Comparison of ENCODE assay signal across 1 cellular context in genomic region chr17:58412910-58413630, GRCh38.
TF ChIP-seq lines count a peak whose summit lies in the region.

No MANE protein-coding gene starts in this region.

TF ChIP-seq in HepG2, 621 proteins besides CTCF, POLR2A, EP300 and RAD21 (continued from another document and continues in another):
- TF ChIP-seq ZNF318 (CRISPR knock-in tag; IDR thresholded peaks at IDR 0.05) (no peak), TOE1 (CRISPR knock-in tag; IDR thresholded peaks at IDR 0.05) (no peak), PLSCR1 (CRISPR knock-in tag; IDR thresholded peaks at IDR 0.05; ENCODE audit: borderline replicate concordance) (no peak), SATB2 (CRISPR knock-in tag; IDR thresholded peaks at IDR 0.05) (no peak), HMG20B (CRISPR knock-in tag; conservative IDR thresholded peaks at IDR 0.05) (no peak), NFE2L1 (CRISPR knock-in tag; IDR thresholded peaks at IDR 0.05; ENCODE audit: borderline replicate concordance) (no peak), NR2F6 (IDR thresholded peaks at IDR 0.05) (no peak), NR2F6 (CRISPR knock-in tag; IDR thresholded peaks at IDR 0.05) (peak; percentile 64; the same call in 1 of the 2 replicates), GPN1 (CRISPR knock-in tag; IDR thresholded peaks at IDR 0.05; ENCODE audit: borderline replicate concordance) (no peak), ZNF225 (CRISPR knock-in tag; IDR thresholded peaks at IDR 0.05) (no peak), POGK (CRISPR knock-in tag; conservative IDR thresholded peaks at IDR 0.05) (no peak; the same call in 1 of the 2 replicates), DRAP1 (CRISPR knock-in tag; IDR thresholded peaks at IDR 0.05) (peak; percentile 56; the same call in 1 of the 2 replicates), GATA4 (IDR thresholded peaks at IDR 0.05; ENCODE audit: borderline replicate concordance, low read depth) (peak; percentile 70; the same call in 1 of the 2 replicates), AHR (CRISPR knock-in tag; IDR thresholded peaks at IDR 0.05) (no peak), SPEN (CRISPR knock-in tag; IDR thresholded peaks at IDR 0.05; ENCODE audit: low read depth) (no peak), ZNF749 (CRISPR knock-in tag; IDR thresholded peaks at IDR 0.05; ENCODE audit: borderline replicate concordance) (no peak), SIN3A (IDR thresholded peaks at IDR 0.05; ENCODE audit: borderline replicate concordance, low read depth, low read length) (peak; percentile 87), GTF3A (CRISPR knock-in tag; conservative IDR thresholded peaks at IDR 0.05) (no peak), E2F1 (CRISPR knock-in tag; IDR thresholded peaks at IDR 0.05) (no peak), ZXDC (CRISPR knock-in tag; IDR thresholded peaks at IDR 0.05) (no peak), SMAD1 (CRISPR knock-in tag; IDR thresholded peaks at IDR 0.05; ENCODE audit: borderline replicate concordance, low read depth) (no peak), REPIN1 (CRISPR knock-in tag; IDR thresholded peaks at IDR 0.05; ENCODE audit: borderline replicate concordance, low read depth) (no peak), BRF2 (CRISPR knock-in tag; IDR thresholded peaks at IDR 0.05) (no peak), THAP11 (CRISPR knock-in tag; IDR thresholded peaks at IDR 0.05) (peak; percentile 47; the same call in 1 of the 2 replicates), RAD51 (IDR thresholded peaks at IDR 0.05; ENCODE audit: borderline replicate concordance) (no peak), ZBTB10 (CRISPR knock-in tag; IDR thresholded peaks at IDR 0.05; ENCODE audit: borderline replicate concordance) (no peak), PAX8 (CRISPR knock-in tag; IDR thresholded peaks at IDR 0.05; ENCODE audit: borderline replicate concordance) (no peak), SKI (IDR thresholded peaks at IDR 0.05; ENCODE audit: partially characterized antibody) (no peak), ZNF790 (CRISPR knock-in tag; IDR thresholded peaks at IDR 0.05; ENCODE audit: borderline replicate concordance) (no peak), ZNF441 (CRISPR knock-in tag; IDR thresholded peaks at IDR 0.05; ENCODE audit: borderline replicate concordance) (no peak), STAT6 (CRISPR knock-in tag; IDR thresholded peaks at IDR 0.05; ENCODE audit: borderline replicate concordance) (no peak), ZNF850 (CRISPR knock-in tag; conservative IDR thresholded peaks at IDR 0.05) (no peak), IKZF4 (CRISPR knock-in tag; IDR thresholded peaks at IDR 0.05; ENCODE audit: borderline replicate concordance, low read depth, not compliant biosample characterization) (no peak), GABPB1 (CRISPR knock-in tag; IDR thresholded peaks at IDR 0.05) (no peak), RFX5 (IDR thresholded peaks at IDR 0.05; ENCODE audit: low read depth, low read length) (no peak), NCOA1 (CRISPR knock-in tag; IDR thresholded peaks at IDR 0.05) (no peak), ZNF296 (CRISPR knock-in tag; conservative IDR thresholded peaks at IDR 0.05) (no peak)
